In genomic region chr1:232057896-232058274, GRCh38 we compare ENCODE assay signal across 26 cellular contexts.
"Had no signal": no experiment of that assay in that cellular context is flagged by ENCODE, and none has a peak within 500 bp of the region (broad histone marks: within the 10 kb centered on the region; RNA-seq: fewer than 3 reads in every experiment).

No MANE protein-coding gene starts in this region.

- H2AFZ ChIP-seq: parathyroid adenoma had no signal

- H3K36me3 ChIP-seq: neural progenitor cell, ovary, right lobe of liver, sigmoid colon, stomach, thoracic aorta, thyroid gland, tibial nerve, upper lobe of left lung, vagina had no signal

- H3K4me3 ChIP-seq: neural progenitor cell, ovary, psoas muscle, right lobe of liver, sigmoid colon, stomach, thoracic aorta, thyroid gland, tibial nerve, upper lobe of left lung, vagina had no signal

- DNase-seq: occipital lobe; ovary; psoas muscle; right cardiac atrium; right lobe of liver; sigmoid colon; small intestine; stimulated activated CD4-positive, alpha-beta T cell treated with anti-CD3 and anti-CD28 coated beads, Interleukin-15, amount 100 ng/mL, for 24 hours; stimulated activated CD4-positive, alpha-beta T cell treated with anti-CD3 and anti-CD28 coated beads, Interleukin-2, amount 100 ng/mL, for 24 hours; stimulated activated CD4-positive, alpha-beta T cell treated with anti-CD3 and anti-CD28 coated beads, Interleukin-2, amount 100 ng/mL, for 48 hours; stimulated activated CD4-positive, alpha-beta T cell treated with anti-CD3 and anti-CD28 coated beads, Interleukin-4, amount 100 ng/mL, for 24 hours; stimulated activated naive B cell treated with anti-CD40 and anti-IgM and Interleukin-4, amounts not matched to agents 10 μg/mL and 1 μg/mL and 100 μg/mL, for 72 hours; stimulated activated naive CD4-positive, alpha-beta T cell treated with Interleukin-2 at 50 U/mL for 16 hours; stomach; thyroid gland; trophoblast cell; upper lobe of left lung had no signal

- H3K4me3 Mint-ChIP-seq: nephron; neural progenitor cell; stimulated activated effector memory CD8-positive, alpha-beta T cell treated with anti-CD3 and anti-CD28 coated beads, Interleukin-12 subunit alpha, Interleukin-12 subunit beta, amount 100 ng/mL, for 72 hours; stimulated activated naive B cell treated with anti-CD40 and anti-IgM and Interleukin-4, amounts not matched to agents 10 μg/mL and 1 μg/mL and 100 μg/mL, for 72 hours; stimulated activated naive CD8-positive, alpha-beta T cell treated with anti-CD3 and anti-CD28 coated beads, Interleukin-15, Interleukin-2, amounts not matched to agents 100 ng/mL and 50 ng/mL, for 24 hours had no signal

- H3K36me3 Mint-ChIP-seq: stimulated activated effector memory CD8-positive, alpha-beta T cell treated with anti-CD3 and anti-CD28 coated beads, Interleukin-12 subunit alpha, Interleukin-12 subunit beta, amount 100 ng/mL, for 72 hours; stimulated activated naive B cell treated with anti-CD40 and anti-IgM and Interleukin-4, amounts not matched to agents 10 μg/mL and 1 μg/mL and 100 μg/mL, for 72 hours had no signal

- H3K9ac ChIP-seq: neural progenitor cell, parathyroid adenoma had no signal

- H3K4me1 Mint-ChIP-seq: stimulated activated effector memory CD8-positive, alpha-beta T cell treated with anti-CD3 and anti-CD28 coated beads, Interleukin-12 subunit alpha, Interleukin-12 subunit beta, amount 100 ng/mL, for 72 hours; stimulated activated naive B cell treated with anti-CD40 and anti-IgM and Interleukin-4, amounts not matched to agents 10 μg/mL and 1 μg/mL and 100 μg/mL, for 72 hours had no signal

- H3K9me3 Mint-ChIP-seq: stimulated activated effector memory CD8-positive, alpha-beta T cell treated with anti-CD3 and anti-CD28 coated beads, Interleukin-12 subunit alpha, Interleukin-12 subunit beta, amount 100 ng/mL, for 72 hours; stimulated activated naive B cell treated with anti-CD40 and anti-IgM and Interleukin-4, amounts not matched to agents 10 μg/mL and 1 μg/mL and 100 μg/mL, for 72 hours; stimulated activated naive CD8-positive, alpha-beta T cell treated with anti-CD3 and anti-CD28 coated beads, Interleukin-15, Interleukin-2, amounts not matched to agents 100 ng/mL and 50 ng/mL, for 24 hours had no signal

- H3K9me3 ChIP-seq: ovary, psoas muscle, right lobe of liver, sigmoid colon, thoracic aorta, thyroid gland, upper lobe of left lung, vagina had no signal

- H3K79me2 ChIP-seq: parathyroid adenoma had no signal

- H3K27me3 ChIP-seq: neural progenitor cell, ovary, right lobe of liver, sigmoid colon, thyroid gland, tibial nerve, upper lobe of left lung, vagina had no signal

- H3K4me1 ChIP-seq: parathyroid adenoma, psoas muscle, right lobe of liver, sigmoid colon, tibial nerve, upper lobe of left lung, vagina had no signal

- H3K27ac ChIP-seq: neural progenitor cell, ovary, parathyroid adenoma, psoas muscle, right lobe of liver, sigmoid colon, stomach, thoracic aorta, thyroid gland, tibial nerve, upper lobe of left lung, vagina had no signal

- H3K27ac Mint-ChIP-seq: nephron; neural progenitor cell; progenitor cell of endocrine pancreas; stimulated activated effector memory CD8-positive, alpha-beta T cell treated with anti-CD3 and anti-CD28 coated beads, Interleukin-12 subunit alpha, Interleukin-12 subunit beta, amount 100 ng/mL, for 72 hours; stimulated activated naive B cell treated with anti-CD40 and anti-IgM and Interleukin-4, amounts not matched to agents 10 μg/mL and 1 μg/mL and 100 μg/mL, for 72 hours; stimulated activated naive CD8-positive, alpha-beta T cell treated with anti-CD3 and anti-CD28 coated beads, Interleukin-15, Interleukin-2, amounts not matched to agents 100 ng/mL and 50 ng/mL, for 24 hours had no signal

- H3K4me2 ChIP-seq: neural progenitor cell had no signal

- ATAC-seq: psoas muscle; right cardiac atrium; right lobe of liver; stimulated activated effector memory CD8-positive, alpha-beta T cell treated with anti-CD3 and anti-CD28 coated beads, Interleukin-12 subunit alpha, Interleukin-12 subunit beta, amount 100 ng/mL, for 72 hours; stimulated activated naive B cell treated with anti-CD40 and anti-IgM and Interleukin-4, amounts not matched to agents 10 μg/mL and 1 μg/mL and 100 μg/mL, for 72 hours had no signal
